8 cellular contexts compared by ENCODE assay signal in genomic region chr7:123746055-123746454, GRCh38. TPM values are rescaled to one million over a fixed set of nuclear protein-coding genes. Genes with fewer than 3 reads are reported as not detected.
DNase-seq lines count a peak whose midpoint lies in the region; ATAC-seq and TF ChIP-seq lines count a peak whose summit lies in the region.
"Had no signal": no experiment of that assay in that cellular context is flagged by ENCODE, and none has a peak within 500 bp of the region (broad histone marks: within the 10 kb centered on the region; RNA-seq: fewer than 3 reads in every experiment).

No MANE protein-coding gene starts in this region.

- no peak for TF ChIP-seq CTCF in DOHH2 (IDR thresholded peaks at IDR 0.05; ENCODE audit: low read depth, low read length, poor library complexity, severe bottlenecking)
- TF ChIP-seq CTCF in MM.1S (IDR thresholded peaks at IDR 0.05; ENCODE audit: low read length): no peak
- no peak for TF ChIP-seq CTCF in neural progenitor cell (IDR thresholded peaks at IDR 0.05)
- TF ChIP-seq CTCF in gastroesophageal sphincter (IDR thresholded peaks at IDR 0.05): no peak

- H3K79me2 ChIP-seq in DOHH2 (ENCODE audit: control insufficient read depth, low read length) (peaks cover 97% of the 10 kb centered on the region), MM.1S (ENCODE audit: low read length) (peaks cover 82% of the 10 kb centered on the region), neural progenitor cell (ENCODE audit: low read depth) (peaks cover 91% of the 10 kb centered on the region)

- H3K27ac ChIP-seq in DOHH2 (ENCODE audit: low read depth, low read length): no peak overlapping the region
- H3K27ac ChIP-seq in MM.1S (ENCODE audit: low read length): no peak overlapping the region
- H3K27ac ChIP-seq in duodenal mucosa (ENCODE audit: low read depth, low read length): no peak overlapping the region
- no peak overlapping the region for H3K27ac ChIP-seq in neural progenitor cell
- H3K27ac ChIP-seq in gastroesophageal sphincter: peak overlapping the region in 2 of 4 donors; percentile 97

- H3K4me3 Mint-ChIP-seq in neural progenitor cell: peak overlapping the region; percentile 98

- H3K9me3 Mint-ChIP-seq in neural progenitor cell: peaks cover 2% of the 10 kb centered on the region

- no peak overlapping the region for H3K9ac ChIP-seq in MM.1S (ENCODE audit: low read length)
- peak overlapping the region in 1 of 2 donors; percentile 49 for H3K9ac ChIP-seq in duodenal mucosa (ENCODE audit: low read depth in 1 of 2, low read length in 2 of 2)
- peak overlapping the region; percentile 95 for H3K9ac ChIP-seq in neural progenitor cell

- no peaks in the 10 kb centered on the region for H3K27me3 Mint-ChIP-seq in neural progenitor cell (ENCODE audit: insufficient read depth, low read depth)

- peaks cover 43% of the 10 kb centered on the region for H4K20me1 ChIP-seq in DOHH2 (ENCODE audit: control insufficient read depth, insufficient read depth, low read depth, low read length)
- peaks cover 41% of the 10 kb centered on the region for H4K20me1 ChIP-seq in MM.1S (ENCODE audit: insufficient read depth, low read length)
- peaks cover 56% of the 10 kb centered on the region for H4K20me1 ChIP-seq in neural progenitor cell (ENCODE audit: low read depth)

- TF ChIP-seq POLR2A in gastroesophageal sphincter (IDR thresholded peaks at IDR 0.05): no peak

- H3K4me1 Mint-ChIP-seq in neural progenitor cell: peaks cover 26% of the 10 kb centered on the region

- peaks cover 46% of the 10 kb centered on the region for H3K4me1 ChIP-seq in DOHH2 (ENCODE audit: control insufficient read depth, low read length)
- peaks cover 28% of the 10 kb centered on the region for H3K4me1 ChIP-seq in MM.1S (ENCODE audit: low read length)
- peaks cover 34 to 48% of the 10 kb centered on the region in 2 donors for H3K4me1 ChIP-seq in duodenal mucosa (ENCODE audit: control insufficient read depth in 1 of 2, insufficient read depth in 2 of 2, low read length in 2 of 2)
- H3K4me1 ChIP-seq in neural progenitor cell: peaks cover 47% of the 10 kb centered on the region
- H3K4me1 ChIP-seq in gastroesophageal sphincter: peaks cover 7 to 78% (median 29%) of the 10 kb centered on the region in 3 donors

- no peak for TF ChIP-seq EP300 in gastroesophageal sphincter (IDR thresholded peaks at IDR 0.05)

- H3K36me3 Mint-ChIP-seq in neural progenitor cell: peaks cover 17% of the 10 kb centered on the region

- H2AFZ ChIP-seq in MM.1S (ENCODE audit: low read length) (no peak overlapping the region), neural progenitor cell (replicated peaks) (no peak overlapping the region)

- 21 to 25% methylated on average over 2 of the region's 2 CpGs for WGBS in gastroesophageal sphincter (ENCODE audit: low coverage in 1 of 2), 2 donors

- H3K36me3 ChIP-seq in DOHH2 (ENCODE audit: control insufficient read depth, low read length): peaks cover 47% of the 10 kb centered on the region
- no peaks in the 10 kb centered on the region; the same call in 1 of the 2 replicates for H3K36me3 ChIP-seq in MM.1S (replicated peaks; ENCODE audit: insufficient read depth, low read length)
- H3K36me3 ChIP-seq in duodenal mucosa (ENCODE audit: control insufficient read depth in 1 of 2, insufficient read depth in 2 of 2, low read length in 2 of 2): no peaks in the 10 kb centered on the region
- no peaks in the 10 kb centered on the region for H3K36me3 ChIP-seq in neural progenitor cell
- no peaks in the 10 kb centered on the region for H3K36me3 ChIP-seq in gastroesophageal sphincter

- DNase-seq in MM.1S (no peak), neural progenitor cell (ENCODE audit: low spot score) (peak; percentile 16), NOMO-1 treated with DMSO at 0.1 percent for 48 hours (lab: John Stamatoyannopoulos, UW; ENCODE audit: unreplicated experiment) (no peak)
- DNase-seq: NK-92 treated with Interleukin-12 subunit alpha and Interleukin-12 subunit beta, amount 100 ng/mL, for 24 hours had no signal

- ATAC-seq in HG03342 (IDR thresholded peaks at IDR 0.05; ENCODE audit: unreplicated experiment) (no peak), gastroesophageal sphincter (no peak)

- peak overlapping the region; percentile 94 for H3K4me3 ChIP-seq in DOHH2 (ENCODE audit: low read length)
- H3K4me3 ChIP-seq in MM.1S (ENCODE audit: low read length): no peak overlapping the region
- H3K4me3 ChIP-seq in duodenal mucosa (ENCODE audit: low read depth in 1 of 2, low read length in 2 of 2): peak overlapping the region; percentile 87 to 90
- peak overlapping the region; percentile 96 for H3K4me3 ChIP-seq in neural progenitor cell
- no peak overlapping the region for H3K4me3 ChIP-seq in gastroesophageal sphincter

- H3F3A ChIP-seq in DOHH2 (ENCODE audit: control insufficient read depth, insufficient read depth): peaks cover 7% of the 10 kb centered on the region; the same call in 1 of the 2 replicates
- H3F3A ChIP-seq in MM.1S (ENCODE audit: insufficient read depth, low read length): peaks cover 30% of the 10 kb centered on the region
- H3F3A ChIP-seq in neural progenitor cell (ENCODE audit: low read depth): peaks cover 36% of the 10 kb centered on the region

- H3K9me3 ChIP-seq in DOHH2 (ENCODE audit: control insufficient read depth, insufficient read depth, low read length) (no peaks in the 10 kb centered on the region), MM.1S (replicated peaks; ENCODE audit: insufficient read depth, low read length) (no peaks in the 10 kb centered on the region), duodenal mucosa (ENCODE audit: control insufficient read depth in 1 of 2, low read length in 2 of 2) (no peaks in the 10 kb centered on the region), neural progenitor cell (ENCODE audit: low read depth) (no peaks in the 10 kb centered on the region), gastroesophageal sphincter (no peaks in the 10 kb centered on the region)

- H3K4me2 ChIP-seq in DOHH2 (ENCODE audit: low read length) (peak overlapping the region; percentile 89), MM.1S (ENCODE audit: low read depth, low read length) (peak overlapping the region; percentile 95; the same call in 1 of the 2 replicates), neural progenitor cell (peak overlapping the region; percentile 98)

- H3K27ac Mint-ChIP-seq in neural progenitor cell: no peak overlapping the region

- H3K9me2 ChIP-seq in DOHH2 (replicated peaks; ENCODE audit: control insufficient read depth, low read length) (no peaks in the 10 kb centered on the region), MM.1S (replicated peaks; ENCODE audit: insufficient read depth, low read length) (no peaks in the 10 kb centered on the region)

- H3K27me3 ChIP-seq in DOHH2 (ENCODE audit: control insufficient read depth, low read length): no peaks in the 10 kb centered on the region
- H3K27me3 ChIP-seq in MM.1S (replicated peaks; ENCODE audit: insufficient read depth, low read length): no peaks in the 10 kb centered on the region
- no peaks in the 10 kb centered on the region for H3K27me3 ChIP-seq in duodenal mucosa (ENCODE audit: control insufficient read depth in 1 of 2, insufficient read depth in 2 of 2, low read length in 2 of 2)
- no peaks in the 10 kb centered on the region for H3K27me3 ChIP-seq in neural progenitor cell
- no peaks in the 10 kb centered on the region for H3K27me3 ChIP-seq in gastroesophageal sphincter

RNA-seq across cellular contexts. Expression of gene WASL, which starts 2.7 kb away (rescaled TPM):
- 21.4 and 30.4 TPM in 2 replicates for total RNA-seq in neural progenitor cell (ENCODE audit: low replicate concordance)
- 10 to 100 TPM; 42.5 to 55.9 (median 47.9) TPM for total RNA-seq in gastroesophageal sphincter

Comparison
In these comparisons a context has a peak if more than half of its experiments do, and no peak if none do; other contexts are left out.
1. H3K4me3 ChIP-seq: peak in DOHH2 (single experiment), duodenal mucosa (2 of 2) and neural progenitor cell (single experiment); none in MM.1S (single experiment) and gastroesophageal sphincter (0 of 2).
2. Peak in every context shown above with its lines, with median percentiles within 50 percentile points of each other: H3K4me2 ChIP-seq.